9 cellular contexts compared by ENCODE assay signal in genomic region chr17:59165933-59166342, GRCh38. TPM values are rescaled to one million over a fixed set of nuclear protein-coding genes. Genes with fewer than 3 reads are reported as not detected.
DNase-seq lines count a peak whose midpoint lies in the region; ATAC-seq and TF ChIP-seq lines count a peak whose summit lies in the region.
"Had no signal": no experiment of that assay in that cellular context is flagged by ENCODE, and none has a peak within 500 bp of the region (broad histone marks: within the 10 kb centered on the region; RNA-seq: fewer than 3 reads in every experiment).

No MANE protein-coding gene starts in this region.

- H3K4me1 Mint-ChIP-seq in endothelial cell (ENCODE audit: unreplicated experiment) = no peaks in the 10 kb centered on the region

- no peak overlapping the region for H3K4me3 Mint-ChIP-seq in endothelial cell (ENCODE audit: unreplicated experiment)

- DNase-seq in GM19240 (ENCODE audit: insufficient read length, low spot score) (peak; percentile 10), NCI-H1694 (lab: John Stamatoyannopoulos, UW) (peak; percentile 23), endothelial cell (ENCODE audit: low spot score) (peak; percentile 60), Right ventricle myocardium inferior (ENCODE audit: missing footprints) (no peak)
- peak; percentile 5 to 23 for DNase-seq in activated CD4-positive, alpha-beta T cell treated with anti-CD3 and anti-CD28 coated beads, Interleukin-2, amount 50 U/mL, for 24 hours (ENCODE audit: low read depth in 1 of 2, low spot score in 1 of 2)

- H3K4me1 ChIP-seq in BLaER1 = no peaks in the 10 kb centered on the region
- H3K4me1 ChIP-seq: SJCRH30 had no signal

- H3K79me2 ChIP-seq in neural cell (replicated peaks; ENCODE audit: insufficient read depth, low read length) = peaks cover 9% of the 10 kb centered on the region

- H3K9me2 ChIP-seq in neural cell (ENCODE audit: insufficient read depth, low read length) = no peaks in the 10 kb centered on the region

- H3K9ac ChIP-seq in BLaER1 (no peak overlapping the region), neural cell (ENCODE audit: low read length) (no peak overlapping the region)

- TF ChIP-seq RAD21 in neural cell (conservative IDR thresholded peaks at IDR 0.05) = peak; percentile 45

- H3K9me3 ChIP-seq in BLaER1 = no peaks in the 10 kb centered on the region
- H3K9me3 ChIP-seq in neural cell (ENCODE audit: low read length) = no peaks in the 10 kb centered on the region
- H3K9me3 ChIP-seq: SJCRH30 had no signal

- no peak overlapping the region for H2AFZ ChIP-seq in neural cell (ENCODE audit: low read depth, low read length)

- no peaks in the 10 kb centered on the region for H3K36me3 Mint-ChIP-seq in endothelial cell (ENCODE audit: low read depth, unreplicated experiment)

- no peak overlapping the region for H3K27ac Mint-ChIP-seq in endothelial cell (ENCODE audit: unreplicated experiment)

- TF ChIP-seq EP300 in neural cell (conservative IDR thresholded peaks at IDR 0.05; ENCODE audit: poor library complexity, severe bottlenecking) = no peak

- no peaks in the 10 kb centered on the region for H3K9me3 Mint-ChIP-seq in endothelial cell (ENCODE audit: unreplicated experiment)

- H4K20me1 ChIP-seq in BLaER1 (0 out of 2 replicates have a peak, but pooled peaks cover 5% of the 10 kb centered on the region), neural cell (ENCODE audit: insufficient read depth) (no peaks in the 10 kb centered on the region)

- no peaks in the 10 kb centered on the region for H3F3A ChIP-seq in neural cell (ENCODE audit: insufficient read depth, low read length, poor library complexity, severe bottlenecking)

- H3K4me2 ChIP-seq in BLaER1 = peak overlapping the region; percentile 23; the same call in 1 of the 2 replicates
- no peak overlapping the region for H3K4me2 ChIP-seq in neural cell (ENCODE audit: low read length)

- H3K4me3 ChIP-seq in BLaER1 (no peak overlapping the region), neural cell (ENCODE audit: low read length) (no peak overlapping the region)
- H3K4me3 ChIP-seq: SJCRH30 had no signal

- TF ChIP-seq CTCF in endothelial cell (IDR thresholded peaks at IDR 0.05; ENCODE audit: unreplicated experiment) (peak; percentile 77), neural cell (IDR thresholded peaks at IDR 0.05; ENCODE audit: poor library complexity, severe bottlenecking) (peak; percentile 69)

- H3K27me3 ChIP-seq in BLaER1 (no peaks in the 10 kb centered on the region), neural cell (ENCODE audit: insufficient read depth, low read depth, low read length) (no peaks in the 10 kb centered on the region)
- H3K27me3 ChIP-seq: SJCRH30 had no signal

- H3K27ac ChIP-seq in BLaER1 (no peak overlapping the region), neural cell (ENCODE audit: low read length) (no peak overlapping the region)
- H3K27ac ChIP-seq: SJCRH30 had no signal

- H3K36me3 ChIP-seq in BLaER1 (peaks cover 60% of the 10 kb centered on the region), neural cell (ENCODE audit: insufficient read depth, low read length) (no peaks in the 10 kb centered on the region)

- no peak for ATAC-seq in GM21390 (IDR thresholded peaks at IDR 0.05; ENCODE audit: unreplicated experiment)
- ATAC-seq in Right ventricle myocardium inferior = no peak

- intact Hi-C loops in Right ventricle myocardium inferior (cut with DNase I) = no loop called here

- peaks cover 1% of the 10 kb centered on the region for H3K27me3 Mint-ChIP-seq in endothelial cell (ENCODE audit: unreplicated experiment)

TF ChIP-seq in neural cell, 6 proteins besides CTCF, POLR2A, EP300 and RAD21:
- TF ChIP-seq MXI1 (conservative IDR thresholded peaks at IDR 0.05; ENCODE audit: poor library complexity, severe bottlenecking) (no peak), EZH2 (IDR thresholded peaks at IDR 0.05; ENCODE audit: borderline replicate concordance, insufficient read depth, low read length, poor library complexity, severe bottlenecking) (no peak), POLR2AphosphoS5 (IDR thresholded peaks at IDR 0.05) (no peak), REST (IDR thresholded peaks at IDR 0.05; ENCODE audit: borderline replicate concordance) (no peak), SMC3 (conservative IDR thresholded peaks at IDR 0.05; ENCODE audit: poor library complexity) (no peak), TAF1 (IDR thresholded peaks at IDR 0.05; ENCODE audit: low read depth) (no peak)
TF ChIP-seq in neural cell: peak in this region for 0.

RNA-seq across cellular contexts. Expression of gene PRR11, which starts 10.4 kb away (rescaled TPM):
- total RNA-seq in endothelial cell (ENCODE audit: unreplicated experiment) = 16.0 TPM
- polyA plus RNA-seq in neural cell = 0.16 and 0.22 TPM in 2 replicates
- 0.81 and 138 TPM in 2 replicates for polyA minus RNA-seq in neural cell
- 1.5 TPM for total RNA-seq in Right ventricle myocardium inferior

RNA-seq across cellular contexts. Expression of gene SKA2, which starts 11.0 kb away (rescaled TPM):
- 44.3 TPM for total RNA-seq in endothelial cell (ENCODE audit: unreplicated experiment)
- polyA plus RNA-seq in neural cell = 236 and 336 TPM in 2 replicates
- polyA minus RNA-seq in neural cell = 158 and 183 TPM in 2 replicates
- total RNA-seq in Right ventricle myocardium inferior = 32.7 TPM

RNA-seq across cellular contexts. Expression of gene SMG8, which starts 43.9 kb away (rescaled TPM):
- 19.7 TPM for total RNA-seq in endothelial cell (ENCODE audit: unreplicated experiment)
- 16.5 and 24.0 TPM in 2 replicates for polyA plus RNA-seq in neural cell
- 44.3 and 55.5 TPM in 2 replicates for polyA minus RNA-seq in neural cell
- 9.7 TPM for total RNA-seq in Right ventricle myocardium inferior

RNA-seq across cellular contexts. Expression of gene GDPD1, which starts 54.4 kb away (rescaled TPM):
- total RNA-seq in endothelial cell (ENCODE audit: unreplicated experiment) = 3.1 TPM
- 31.8 and 40.1 TPM in 2 replicates for polyA plus RNA-seq in neural cell
- 73.2 and 75.7 TPM in 2 replicates for polyA minus RNA-seq in neural cell
- total RNA-seq in Right ventricle myocardium inferior = 2.5 TPM

RNA-seq across cellular contexts. Expression of gene TRIM37, which starts 59.3 kb away (rescaled TPM):
- total RNA-seq in endothelial cell (ENCODE audit: unreplicated experiment) (24.8 TPM), Right ventricle myocardium inferior (20.2 TPM)
- polyA plus RNA-seq in neural cell = 65.2 and 79.7 TPM in 2 replicates
- 94.2 and 97.0 TPM in 2 replicates for polyA minus RNA-seq in neural cell
